ENCODE assay signal across 12 cellular contexts in genomic region chr1:197481101-197481500, GRCh38.
A peak's percentile ranks its signal among the peaks of the same experiment; 100 is the strongest.
DNase-seq lines count a peak whose midpoint lies in the region; ATAC-seq and TF ChIP-seq lines count a peak whose summit lies in the region.
"Had no signal": no experiment of that assay in that cellular context is flagged by ENCODE, and none has a peak within 500 bp of the region (broad histone marks: within the 10 kb centered on the region; RNA-seq: fewer than 3 reads in every experiment).

No MANE protein-coding gene starts in this region.

- DNase-seq in activated CD4-positive, alpha-beta T cell treated with anti-CD3 and anti-CD28 coated beads, Interleukin-2, amount 10 ng/mL, durations not matched to agents 24 days and 14 days, result peak; percentile 75
- DNase-seq in activated CD4-positive, alpha-beta T cell treated with anti-CD3 and anti-CD28 coated beads, Interleukin-2, amount 50 U/mL, for 4 hours, result no peak
- DNase-seq in T-helper 2 cell treated with Interferon-gamma antibody and Interleukin-4, amounts not matched to agents 5 μg/mL and 100 μg/mL, for 36 hours (ENCODE audit: low spot score), result peak; percentile 8
- DNase-seq in natural killer cell (peak; percentile 29), CD14-positive monocyte (ENCODE audit: low spot score) (no peak), cerebellar nuclear complex (lab: John Stamatoyannopoulos, UW) (no peak)
- DNase-seq: erythroblast, kidney glomerular epithelial cell, NCI-H226 had no signal

- H3K36me3 Mint-ChIP-seq in activated CD4-positive, alpha-beta T cell treated with anti-CD3 and anti-CD28 coated beads, Interleukin-2, amount 10 ng/mL, durations not matched to agents 24 days and 14 days (ENCODE audit: low read depth), result no peaks in the 10 kb centered on the region
- H3K36me3 Mint-ChIP-seq in T-helper 2 cell treated with Interferon-gamma antibody and Interleukin-4, amounts not matched to agents 5 μg/mL and 100 μg/mL, for 36 hours (ENCODE audit: low read depth), result no peaks in the 10 kb centered on the region
- no peaks in the 10 kb centered on the region for H3K36me3 Mint-ChIP-seq in natural killer cell
- no peaks in the 10 kb centered on the region for H3K36me3 Mint-ChIP-seq in CD14-positive monocyte

- peaks cover 3% of the 10 kb centered on the region for H3K27me3 Mint-ChIP-seq in activated CD4-positive, alpha-beta T cell treated with anti-CD3 and anti-CD28 coated beads, Interleukin-2, amount 10 ng/mL, durations not matched to agents 24 days and 14 days
- peaks cover 7% of the 10 kb centered on the region for H3K27me3 Mint-ChIP-seq in T-helper 2 cell treated with Interferon-gamma antibody and Interleukin-4, amounts not matched to agents 5 μg/mL and 100 μg/mL, for 36 hours (ENCODE audit: low read depth)
- H3K27me3 Mint-ChIP-seq in natural killer cell (ENCODE audit: low read depth in 2 of 2), result peaks cover 0 to 6% of the 10 kb centered on the region in 2 donors
- no peaks in the 10 kb centered on the region for H3K27me3 Mint-ChIP-seq in CD14-positive monocyte (ENCODE audit: low read depth in 3 of 3)

- H3K27ac Mint-ChIP-seq in activated CD4-positive, alpha-beta T cell treated with anti-CD3 and anti-CD28 coated beads, Interleukin-2, amount 10 ng/mL, durations not matched to agents 24 days and 14 days, result no peak overlapping the region
- H3K27ac Mint-ChIP-seq in T-helper 2 cell treated with Interferon-gamma antibody and Interleukin-4, amounts not matched to agents 5 μg/mL and 100 μg/mL, for 36 hours, result no peak overlapping the region
- H3K27ac Mint-ChIP-seq in natural killer cell (peak overlapping the region; percentile 39 to 77), CD14-positive monocyte (peak overlapping the region in 1 of 7 donors; percentile 33)
- H3K27ac Mint-ChIP-seq: T-helper 1 cell treated with Interleukin-12 subunit alpha and Interleukin-12 subunit beta and Interleukin-4 antibody, amounts not matched to agents 30 μg/mL and 1 μg/mL, for 36 hours had no signal

- intact Hi-C loops in activated CD4-positive, alpha-beta T cell treated with anti-CD3 and anti-CD28 coated beads, Interleukin-2, amount 10 ng/mL, durations not matched to agents 24 days and 14 days (cut with micrococcal nuclease), result no loop called here
- intact Hi-C loops in natural killer cell (cut with micrococcal nuclease) (no loop called here), CD14-positive monocyte (cut with micrococcal nuclease) (no loop called here)

- peak; percentile 64 for ATAC-seq in GM21576 (IDR thresholded peaks at IDR 0.05; ENCODE audit: unreplicated experiment)
- ATAC-seq in natural killer cell, result peak; percentile 92 to 98 (median 97)
- no peak for ATAC-seq in GM18873 (IDR thresholded peaks at IDR 0.05; ENCODE audit: low FRiP score, unreplicated experiment)

- TF ChIP-seq CTCF in natural killer cell (IDR thresholded peaks at IDR 0.05), result no peak
- no peak for TF ChIP-seq CTCF in CD14-positive monocyte (IDR thresholded peaks at IDR 0.05)

- no peak overlapping the region for H3K4me3 Mint-ChIP-seq in activated CD4-positive, alpha-beta T cell treated with anti-CD3 and anti-CD28 coated beads, Interleukin-2, amount 10 ng/mL, durations not matched to agents 24 days and 14 days
- no peak overlapping the region for H3K4me3 Mint-ChIP-seq in T-helper 2 cell treated with Interferon-gamma antibody and Interleukin-4, amounts not matched to agents 5 μg/mL and 100 μg/mL, for 36 hours
- H3K4me3 Mint-ChIP-seq in natural killer cell (no peak overlapping the region), CD14-positive monocyte (no peak overlapping the region)
- H3K4me3 Mint-ChIP-seq: T-helper 1 cell treated with Interleukin-12 subunit alpha and Interleukin-12 subunit beta and Interleukin-4 antibody, amounts not matched to agents 30 μg/mL and 1 μg/mL, for 36 hours had no signal

- peaks cover 10% of the 10 kb centered on the region for H3K4me1 Mint-ChIP-seq in activated CD4-positive, alpha-beta T cell treated with anti-CD3 and anti-CD28 coated beads, Interleukin-2, amount 10 ng/mL, durations not matched to agents 24 days and 14 days
- H3K4me1 Mint-ChIP-seq in T-helper 2 cell treated with Interferon-gamma antibody and Interleukin-4, amounts not matched to agents 5 μg/mL and 100 μg/mL, for 36 hours (ENCODE audit: low read depth), result peaks cover 6% of the 10 kb centered on the region
- H3K4me1 Mint-ChIP-seq in natural killer cell (peaks cover 18% of the 10 kb centered on the region in 2 donors), CD14-positive monocyte (peaks cover 2% of the 10 kb centered on the region)

- no peaks in the 10 kb centered on the region for H3K9me3 Mint-ChIP-seq in activated CD4-positive, alpha-beta T cell treated with anti-CD3 and anti-CD28 coated beads, Interleukin-2, amount 10 ng/mL, durations not matched to agents 24 days and 14 days
- H3K9me3 Mint-ChIP-seq in T-helper 2 cell treated with Interferon-gamma antibody and Interleukin-4, amounts not matched to agents 5 μg/mL and 100 μg/mL, for 36 hours, result no peaks in the 10 kb centered on the region
- H3K9me3 Mint-ChIP-seq in natural killer cell (no peaks in the 10 kb centered on the region), CD14-positive monocyte (no peaks in the 10 kb centered on the region)
- H3K9me3 Mint-ChIP-seq: T-helper 1 cell treated with Interleukin-12 subunit alpha and Interleukin-12 subunit beta and Interleukin-4 antibody, amounts not matched to agents 30 μg/mL and 1 μg/mL, for 36 hours had no signal

Comparison
In these comparisons a context has a peak if more than half of its experiments do, and no peak if none do; other contexts are left out.
1. DNase-seq: peak in activated CD4-positive, alpha-beta T cell treated with anti-CD3 and anti-CD28 coated beads, Interleukin-2, amount 10 ng/mL, durations not matched to agents 24 days and 14 days (single experiment), T-helper 2 cell treated with Interferon-gamma antibody and Interleukin-4, amounts not matched to agents 5 μg/mL and 100 μg/mL, for 36 hours (single experiment) and natural killer cell (single experiment); none in activated CD4-positive, alpha-beta T cell treated with anti-CD3 and anti-CD28 coated beads, Interleukin-2, amount 50 U/mL, for 4 hours (0 of 2), CD14-positive monocyte (single experiment) and cerebellar nuclear complex (0 of 2).
2. H3K27ac Mint-ChIP-seq: peak in natural killer cell (2 of 2); none in activated CD4-positive, alpha-beta T cell treated with anti-CD3 and anti-CD28 coated beads, Interleukin-2, amount 10 ng/mL, durations not matched to agents 24 days and 14 days (single experiment) and T-helper 2 cell treated with Interferon-gamma antibody and Interleukin-4, amounts not matched to agents 5 μg/mL and 100 μg/mL, for 36 hours (single experiment).